19 cellular contexts compared by ENCODE assay signal in the genomic region with DNA sequence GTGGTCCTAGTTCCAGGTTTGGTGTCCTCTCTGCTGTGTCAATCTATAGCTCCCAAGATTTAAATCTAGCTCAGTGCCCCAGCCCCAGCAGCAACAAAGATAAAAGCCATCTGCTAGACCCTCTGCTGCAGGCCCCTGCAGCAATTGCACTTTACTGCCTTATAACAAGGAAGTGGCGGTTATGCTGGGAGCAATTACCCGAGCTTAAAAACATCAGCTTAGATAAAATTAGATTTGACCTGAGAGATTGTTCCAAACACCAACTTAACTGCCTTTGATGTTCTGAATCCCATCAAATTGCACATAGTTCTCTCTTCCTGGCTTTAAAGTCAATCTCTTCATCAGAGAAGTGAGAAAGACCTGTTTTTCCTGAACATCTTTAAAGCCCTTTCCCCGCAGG.
"Had no signal": no experiment of that assay in that cellular context is flagged by ENCODE, and none has a peak within 500 bp of the region (broad histone marks: within the 10 kb centered on the region; RNA-seq: fewer than 3 reads in every experiment).

No MANE protein-coding gene starts in this region.

- H3K27me3 ChIP-seq: gastrocnemius medialis, right atrium auricular region, sigmoid colon, stomach, transverse colon had no signal

- H3K9me3 ChIP-seq: esophagus muscularis mucosa, gastrocnemius medialis, right atrium auricular region, sigmoid colon, stomach, thoracic aorta, transverse colon had no signal

- DNase-seq: effector memory CD8-positive, alpha-beta T cell; gastrocnemius medialis; islet precursor cell; left ventricle myocardium superior; naive thymus-derived CD8-positive, alpha-beta T cell; posterior cingulate gyrus; sigmoid colon; stimulated activated CD4-positive, alpha-beta T cell treated with anti-CD3 and anti-CD28 coated beads, Interleukin-2, amount 100 ng/mL, for 24 hours; stimulated activated CD4-positive, alpha-beta T cell treated with anti-CD3 and anti-CD28 coated beads, Interleukin-4, amount 100 ng/mL, for 4 hours; stimulated activated naive B cell treated with anti-CD40 and anti-IgM and Interleukin-4, amounts not matched to agents 10 μg/mL and 1 μg/mL and 100 μg/mL, for 72 hours; stomach; substantia nigra; transverse colon had no signal

- H3K36me3 ChIP-seq: esophagus muscularis mucosa, gastrocnemius medialis, right atrium auricular region, sigmoid colon, stomach, thoracic aorta, transverse colon had no signal

- H3K27ac ChIP-seq: epithelial cell of prostate, esophagus muscularis mucosa, gastrocnemius medialis, right atrium auricular region, sigmoid colon, skin epidermis, thoracic aorta, transverse colon had no signal

- FAIRE-seq: colon had no signal

- H3K4me1 ChIP-seq: esophagus muscularis mucosa, gastrocnemius medialis, right atrium auricular region, sigmoid colon had no signal

- H3K4me3 ChIP-seq: esophagus muscularis mucosa, gastrocnemius medialis, right atrium auricular region, sigmoid colon, skin epidermis, stomach, thoracic aorta, transverse colon had no signal

- ATAC-seq: effector memory CD8-positive, alpha-beta T cell; gastrocnemius medialis; left ventricle myocardium superior; naive thymus-derived CD8-positive, alpha-beta T cell; stimulated activated naive B cell treated with anti-CD40 and anti-IgM and Interleukin-4, amounts not matched to agents 10 μg/mL and 1 μg/mL and 100 μg/mL, for 72 hours had no signal
